In the genomic region with DNA sequence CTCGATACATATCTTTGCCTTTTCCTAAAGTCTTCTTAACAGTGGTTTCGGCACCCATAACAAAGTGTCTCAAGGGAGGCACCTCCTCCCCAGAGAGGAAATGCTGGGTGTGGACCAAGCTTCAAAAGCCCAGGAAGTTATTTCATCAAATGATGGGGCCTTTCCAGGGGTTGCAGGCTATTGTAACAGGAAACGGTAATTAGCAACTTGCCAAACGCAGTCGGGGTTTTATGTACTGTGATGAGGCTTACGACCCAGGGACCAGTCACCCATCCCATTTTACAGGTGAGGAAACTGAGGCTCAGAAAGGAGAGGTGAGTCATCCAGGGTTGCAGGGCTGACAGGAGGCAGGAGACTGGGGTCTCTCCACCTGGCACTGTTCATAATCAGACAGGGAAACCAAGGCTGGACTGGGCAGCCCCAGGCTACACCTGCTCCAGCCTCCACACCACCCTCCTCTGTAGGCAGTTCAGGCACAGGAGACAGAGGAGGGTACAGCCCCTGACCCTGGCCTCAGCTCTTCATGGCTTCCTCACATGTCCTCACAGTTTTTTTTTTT, we compare ENCODE assay signal across 8 cellular contexts. TPM values are rescaled to one million over a fixed set of nuclear protein-coding genes. Genes with fewer than 3 reads are reported as not detected.
DNase-seq lines count a peak whose midpoint lies in the region; ATAC-seq and TF ChIP-seq lines count a peak whose summit lies in the region.

No MANE protein-coding gene starts in this region.

- DNase-seq in GM10266 (ENCODE audit: extremely low spot score): peak; percentile 69
- peak; percentile 86 for DNase-seq in NOMO-1 treated with DMSO at 0.1 percent for 48 hours (lab: John Stamatoyannopoulos, UW; ENCODE audit: unreplicated experiment)
- DNase-seq in activated T-cell treated with anti-CD3 and anti-CD28 coated beads, Interleukin-2, amount 50 U/mL, for 72 hours: peak; percentile 47 to 61
- peak; percentile 31 to 33 for DNase-seq in stimulated activated CD4-positive, alpha-beta T cell treated with anti-CD3 and anti-CD28 coated beads, Interleukin-15, amount 100 ng/mL, for 48 hours (ENCODE audit: low read depth in 2 of 2)
- DNase-seq in posterior vena cava (ENCODE audit: low spot score): no peak
- DNase-seq in HT-29 (ENCODE audit: low spot score): no peak
- DNase-seq in Calu3: no peak

- no TSS peak for BruUV-seq in Calu3 (replicated peaks; lab: Mats Ljungman, UMichigan)

- ATAC-seq in activated T-cell treated with anti-CD3 and anti-CD28 coated beads, Interleukin-2, amount 50 U/mL, for 72 hours (replicated peaks in 1 of 2): peak; percentile 62 to 79
- no peak for ATAC-seq in HG02763 (IDR thresholded peaks at IDR 0.05; ENCODE audit: unreplicated experiment)

- peak overlapping the region; percentile 100 for H3K27ac Mint-ChIP-seq in activated T-cell treated with anti-CD3 and anti-CD28 coated beads, Interleukin-2, amount 50 U/mL, for 72 hours
- no peak overlapping the region for H3K27ac Mint-ChIP-seq in Calu3 (ENCODE audit: unreplicated experiment)

- intact Hi-C loops in posterior vena cava (cut with DNase I) (no loop called here), Calu3 (cut with micrococcal nuclease; ENCODE audit: unreplicated experiment) (no loop called here)

- no peaks in the 10 kb centered on the region for H3K9me3 Mint-ChIP-seq in activated T-cell treated with anti-CD3 and anti-CD28 coated beads, Interleukin-2, amount 50 U/mL, for 72 hours
- no peaks in the 10 kb centered on the region for H3K9me3 Mint-ChIP-seq in Calu3 (ENCODE audit: low read depth, unreplicated experiment)

- H3K4me3 Mint-ChIP-seq in activated T-cell treated with anti-CD3 and anti-CD28 coated beads, Interleukin-2, amount 50 U/mL, for 72 hours: peak overlapping the region; percentile 58 to 90
- no peak overlapping the region for H3K4me3 Mint-ChIP-seq in Calu3 (ENCODE audit: low read depth, unreplicated experiment)

- H3K27me3 Mint-ChIP-seq in activated T-cell treated with anti-CD3 and anti-CD28 coated beads, Interleukin-2, amount 50 U/mL, for 72 hours (ENCODE audit: low read depth): no peaks in the 10 kb centered on the region
- no peaks in the 10 kb centered on the region for H3K27me3 Mint-ChIP-seq in Calu3 (ENCODE audit: unreplicated experiment)

- TF ChIP-seq CTCF in GM10266 (IDR thresholded peaks at IDR 0.05; ENCODE audit: control insufficient read depth, insufficient read depth, low read depth, missing control alignments): no peak
- no peak for TF ChIP-seq CTCF in Calu3 (IDR thresholded peaks at IDR 0.05; ENCODE audit: unreplicated experiment)

- CTCF ChIA-PET in Calu3 (lab: Charles Lee): interaction anchor here (0.6 kb wide), 1 partner anchor 19 kb away, joined by 3 read pairs; no protein-coding TSS in a partner anchor

- peaks cover 61% of the 10 kb centered on the region for H3K4me1 Mint-ChIP-seq in activated T-cell treated with anti-CD3 and anti-CD28 coated beads, Interleukin-2, amount 50 U/mL, for 72 hours (ENCODE audit: low read depth)
- no peaks in the 10 kb centered on the region for H3K4me1 Mint-ChIP-seq in Calu3 (ENCODE audit: low read depth, unreplicated experiment)

- peaks cover 10 to 20% of the 10 kb centered on the region in 2 donors for H3K36me3 Mint-ChIP-seq in activated T-cell treated with anti-CD3 and anti-CD28 coated beads, Interleukin-2, amount 50 U/mL, for 72 hours (ENCODE audit: insufficient read depth in 2 of 2)
- no peaks in the 10 kb centered on the region for H3K36me3 Mint-ChIP-seq in Calu3 (ENCODE audit: insufficient read depth, unreplicated experiment)

RNA-seq across cellular contexts. Expression of gene SUSD3, which starts 30.0 kb away (rescaled TPM):
- 10 to 100 TPM; 53.1 to 56.8 TPM for total RNA-seq in activated T-cell treated with anti-CD3 and anti-CD28 coated beads, Interleukin-2, amount 50 U/mL, for 72 hours
- total RNA-seq in posterior vena cava: 1 to 10 TPM; 1.4 to 5.2 TPM
- total RNA-seq in HT-29 (2014; rRNA removed; shearing (Covaris generic)): 1.6 and 4.5 TPM in 2 replicates
- 0.69 and 1.3 TPM in 2 replicates for total RNA-seq in Calu3 (2022)

Comparison
In these comparisons a context has a peak if more than half of its experiments do, and no peak if none do; other contexts are left out.
1. DNase-seq: peak in GM10266 (single experiment), NOMO-1 treated with DMSO at 0.1 percent for 48 hours (single experiment), activated T-cell treated with anti-CD3 and anti-CD28 coated beads, Interleukin-2, amount 50 U/mL, for 72 hours (2 of 2) and stimulated activated CD4-positive, alpha-beta T cell treated with anti-CD3 and anti-CD28 coated beads, Interleukin-15, amount 100 ng/mL, for 48 hours (2 of 2); none in posterior vena cava (single experiment), HT-29 (single experiment) and Calu3 (single experiment).